Comparison of ENCODE assay signal across 8 cellular contexts in genomic region chr10:14837756-14838581, GRCh38. TPM values are rescaled to one million over a fixed set of nuclear protein-coding genes. Genes with fewer than 3 reads are reported as not detected.
DNase-seq lines count a peak whose midpoint lies in the region; ATAC-seq and TF ChIP-seq lines count a peak whose summit lies in the region.

Gene CDNF (minus strand): TSS chr10:14838037. CDS start chr10:14837946, 91 bp downstream.
Gene HSPA14 (plus strand): TSS chr10:14838306. CDS start chr10:14838403, 97 bp downstream.
Gene MSANTD7 (plus strand): TSS chr10:14838306. CDS start chr10:14842285, 3,979 bp downstream.

- no peaks in the 10 kb centered on the region for H3K9me3 ChIP-seq in left lung

- peaks cover 18% of the 10 kb centered on the region for H3K4me1 Mint-ChIP-seq in CD14-positive monocyte

- ATAC-seq in GM19397 (IDR thresholded peaks at IDR 0.05; ENCODE audit: unreplicated experiment) (peak; percentile 95), HG03571 (IDR thresholded peaks at IDR 0.05; ENCODE audit: unreplicated experiment) (peak; percentile 93), left lung (peak; percentile 98)

- peaks cover 27 to 31% of the 10 kb centered on the region in 2 donors for H3K36me3 Mint-ChIP-seq in CD14-positive monocyte

- intact Hi-C loops in CD14-positive monocyte (cut with micrococcal nuclease) (loop anchor here (2.0 to 10.0 kb wide), 7 partner anchors 41 to 336 kb away; partner anchors contain the start of genes DCLRE1C (in 2 of the 2), MEIG1 (in 1 of the 2), RPP38 (in 1 of the 2) and SUV39H2 (in 1 of the 2)), left lung (cut with DNase I) (no loop called here)

- peaks cover 0 to 1% (median 0%) of the 10 kb centered on the region in 3 donors for H3K27me3 Mint-ChIP-seq in CD14-positive monocyte (ENCODE audit: low read depth in 3 of 3)

- peak within 1 kb of the TSS; percentile 93 to 94 for H3K4me3 Mint-ChIP-seq in CD14-positive monocyte

- no peak for TF ChIP-seq CTCF in CD14-positive monocyte (IDR thresholded peaks at IDR 0.05)
- TF ChIP-seq CTCF in left lung (IDR thresholded peaks at IDR 0.05): peak in 1 of 2 donors; percentile 18

- peak within 1 kb of the TSS; percentile 93 to 96 for H3K27ac ChIP-seq in left lung

- peak within 1 kb of the TSS; percentile 87 to 97 (median 94) for H3K27ac Mint-ChIP-seq in CD14-positive monocyte

- DNase-seq in CD14-positive monocyte (ENCODE audit: low spot score) (peak; percentile 99), NCI-H82 (lab: John Stamatoyannopoulos, UW) (peak; percentile 99), dermis blood vessel endothelial cell (peak; percentile 100), left lung (peak; percentile 100)
- peak; percentile 98 to 99 for DNase-seq in activated CD4-positive, alpha-beta T cell treated with anti-CD3 and anti-CD28 coated beads, Interleukin-2, amount 50 U/mL, for 48 hours
- peak; percentile 99 for DNase-seq in stimulated activated CD4-positive, alpha-beta T cell treated with anti-CD3 and anti-CD28 coated beads, Interleukin-2, amount 100 ng/mL, for 48 hours

- H3K9me3 Mint-ChIP-seq in CD14-positive monocyte: no peaks in the 10 kb centered on the region

- no peaks in the 10 kb centered on the region for H3K27me3 ChIP-seq in left lung

- peak within 1 kb of the TSS; percentile 97 to 100 for H3K4me3 ChIP-seq in left lung

- H3K4me1 ChIP-seq in left lung: peaks cover 0 to 17% of the 10 kb centered on the region in 2 donors

- peaks cover 0 to 23% of the 10 kb centered on the region in 2 donors for H3K36me3 ChIP-seq in left lung

RNA-seq across cellular contexts. Expression of gene CDNF, which starts in this region (rescaled TPM):
- polyA plus RNA-seq in CD14-positive monocyte: under 1 TPM in 1 of 2 donors, not detected in 1; 0.28 TPM
- 0.56 and 1.9 TPM in 2 replicates for total RNA-seq in dermis blood vessel endothelial cell
- total RNA-seq in left lung: under 1 TPM; 0.38 to 0.71 TPM

RNA-seq across cellular contexts. Expression of gene HSPA14, which starts in this region (rescaled TPM):
- 10 to 100 TPM; 15.4 to 19.3 TPM for polyA plus RNA-seq in CD14-positive monocyte
- 8.8 and 17.6 TPM in 2 replicates for total RNA-seq in dermis blood vessel endothelial cell
- total RNA-seq in left lung: 10 to 100 TPM in 1 of 2 donors, 1 to 10 TPM in 1; 6.6 to 13.6 TPM

RNA-seq across cellular contexts. Expression of gene MSANTD7, which starts in this region (rescaled TPM):
- 1 to 10 TPM; 5.0 to 7.3 TPM for polyA plus RNA-seq in CD14-positive monocyte
- total RNA-seq in dermis blood vessel endothelial cell (19.2 and 19.7 TPM in 2 replicates), left lung (10 to 100 TPM in 1 of 2 donors, 1 to 10 TPM in 1; 8.5 to 11.5 TPM)

Comparison
In these comparisons a context has a peak if more than half of its experiments do, and no peak if none do; other contexts are left out.
1. Peak in every context shown above with its lines: DNase-seq, ATAC-seq, H3K4me3 ChIP-seq and H3K27ac ChIP-seq.
2. intact Hi-C loops: an anchor here in CD14-positive monocyte (2.0 to 10.0 kb wide); none called in left lung.